Comparison of ENCODE assay signal across 22 cellular contexts in genomic region chr15:57288926-57289650, GRCh38.
DNase-seq lines count a peak whose midpoint lies in the region; ATAC-seq and TF ChIP-seq lines count a peak whose summit lies in the region.
"Had no signal": no experiment of that assay in that cellular context is flagged by ENCODE, and none has a peak within 500 bp of the region (broad histone marks: within the 10 kb centered on the region; RNA-seq: fewer than 3 reads in every experiment).

No MANE protein-coding gene starts in this region.

- CTCF ChIA-PET in activated CD8-positive, alpha-beta T cell treated with anti-CD3 and anti-CD28 coated beads for 36 hours (lab: Charles Lee) = interaction anchor here (1.7 kb wide), 1 partner anchor 18 kb away, joined by 6 read pairs; no protein-coding TSS in a partner anchor

- H3K27me3 Mint-ChIP-seq in endothelial cell (ENCODE audit: unreplicated experiment) (peaks cover 15% of the 10 kb centered on the region), progenitor cell of endocrine pancreas (no peaks in the 10 kb centered on the region)
- no peaks in the 10 kb centered on the region for H3K27me3 Mint-ChIP-seq in activated CD8-positive, alpha-beta T cell treated with anti-CD3 and anti-CD28 coated beads for 36 hours

- H4K20me1 ChIP-seq in smooth muscle cell (ENCODE audit: low read depth) = no peaks in the 10 kb centered on the region
- H4K20me1 ChIP-seq: BLaER1 had no signal

- H3K9me3 Mint-ChIP-seq in endothelial cell (ENCODE audit: unreplicated experiment) (no peaks in the 10 kb centered on the region), progenitor cell of endocrine pancreas (ENCODE audit: low read depth) (peaks cover 6% of the 10 kb centered on the region)
- H3K9me3 Mint-ChIP-seq in activated CD8-positive, alpha-beta T cell treated with anti-CD3 and anti-CD28 coated beads for 36 hours = peaks cover 10% of the 10 kb centered on the region
- H3K9me3 Mint-ChIP-seq: immature natural killer cell had no signal

- H3F3A ChIP-seq in smooth muscle cell (ENCODE audit: low read depth) = peaks cover 9% of the 10 kb centered on the region

- H3K27me3 ChIP-seq in smooth muscle cell (ENCODE audit: low read depth) = no peaks in the 10 kb centered on the region
- H3K27me3 ChIP-seq: adrenal gland, BLaER1, neutrophil, thyroid gland had no signal

- H3K9ac ChIP-seq in smooth muscle cell (ENCODE audit: low read depth) = peak overlapping the region; percentile 8
- H3K9ac ChIP-seq: BLaER1 had no signal

- peaks cover 5% of the 10 kb centered on the region for H3K4me1 ChIP-seq in smooth muscle cell (ENCODE audit: low read depth)
- H3K4me1 ChIP-seq: adrenal gland had no signal

- ATAC-seq in activated CD8-positive, alpha-beta T cell treated with anti-CD3 and anti-CD28 coated beads for 36 hours = no peak

- DNase-seq in EH (ENCODE audit: low read depth) (peak; percentile 58), MV-4-11 (lab: John Stamatoyannopoulos, UW) (peak; percentile 75), endothelial cell (ENCODE audit: low spot score) (no peak), smooth muscle cell (lab: John Stamatoyannopoulos, UW; ENCODE audit: unreplicated experiment) (no peak), progenitor cell of endocrine pancreas (ENCODE audit: low spot score, unreplicated experiment) (no peak), cerebellar cortex (ENCODE audit: low spot score) (no peak)
- no peak for DNase-seq in activated CD8-positive, alpha-beta T cell treated with anti-CD3 and anti-CD28 coated beads for 36 hours
- DNase-seq: activated CD4-positive, alpha-beta T cell treated with anti-CD3 and anti-CD28 coated beads for 4 hours; activated effector memory CD4-positive, alpha-beta T cell treated with anti-CD3 and anti-CD28 coated beads, Interleukin-2, amount 50 U/mL, for 16 hours; adrenal gland; GDM1; immature natural killer cell; NCI-H1048; NCI-H2029 treated with DMSO at 0.1 percent for 48 hours; NCI-H446 treated with DMSO at 0.1 percent for 48 hours; NK-92 treated with Interleukin-12 subunit alpha and Interleukin-12 subunit beta, amount 100 ng/mL, for 24 hours; stimulated activated CD4-positive, alpha-beta T cell treated with anti-CD3 and anti-CD28 coated beads, Interleukin-12 subunit alpha, Interleukin-12 subunit beta, amount 100 ng/mL, for 4 hours; SW 1271; thyroid gland had no signal

- H3K4me3 Mint-ChIP-seq in endothelial cell (ENCODE audit: unreplicated experiment) = no peak overlapping the region
- no peak overlapping the region for H3K4me3 Mint-ChIP-seq in progenitor cell of endocrine pancreas (ENCODE audit: low read depth)
- H3K4me3 Mint-ChIP-seq in activated CD8-positive, alpha-beta T cell treated with anti-CD3 and anti-CD28 coated beads for 36 hours = no peak overlapping the region
- H3K4me3 Mint-ChIP-seq: immature natural killer cell had no signal

- no peaks in the 10 kb centered on the region for H3K79me2 ChIP-seq in smooth muscle cell (ENCODE audit: low read depth)

- H3K4me2 ChIP-seq in smooth muscle cell = peak overlapping the region; percentile 10
- H3K4me2 ChIP-seq: BLaER1 had no signal

- WGBS in smooth muscle cell (ENCODE audit: low lambda C conversion rate) = 79% methylated on average over 7 of the region's 7 CpGs

- H3K36me3 ChIP-seq in smooth muscle cell (ENCODE audit: low read depth) = peaks cover 11% of the 10 kb centered on the region
- H3K36me3 ChIP-seq: thyroid gland had no signal

- TF ChIP-seq CTCF in endothelial cell (IDR thresholded peaks at IDR 0.05; ENCODE audit: unreplicated experiment) = no peak
- no peak for TF ChIP-seq CTCF in smooth muscle cell (IDR thresholded peaks at IDR 0.05; ENCODE audit: borderline replicate concordance, insufficient read depth, poor library complexity, severe bottlenecking)
- TF ChIP-seq CTCF in progenitor cell of endocrine pancreas (IDR thresholded peaks at IDR 0.05; ENCODE audit: unreplicated experiment) = no peak
- no peak for TF ChIP-seq CTCF in activated CD8-positive, alpha-beta T cell treated with anti-CD3 and anti-CD28 coated beads for 36 hours (IDR thresholded peaks at IDR 0.05)

- no peak overlapping the region for H3K4me3 ChIP-seq in smooth muscle cell
- H3K4me3 ChIP-seq: adrenal gland, BLaER1, thyroid gland had no signal

- POLR2A ChIA-PET in activated CD8-positive, alpha-beta T cell treated with anti-CD3 and anti-CD28 coated beads for 36 hours (lab: Charles Lee) = no interaction called here

- H3K27ac ChIP-seq in smooth muscle cell (ENCODE audit: low read depth) = peak overlapping the region; percentile 87
- H3K27ac ChIP-seq: adrenal gland, BLaER1, neutrophil, RWPE1, thyroid gland had no signal

- no peaks in the 10 kb centered on the region for H3K9me3 ChIP-seq in smooth muscle cell (replicated peaks; ENCODE audit: low read depth)
- H3K9me3 ChIP-seq: neutrophil, thyroid gland had no signal

- peak overlapping the region; percentile 7 for H3K27ac Mint-ChIP-seq in endothelial cell (ENCODE audit: unreplicated experiment)
- H3K27ac Mint-ChIP-seq in progenitor cell of endocrine pancreas = no peak overlapping the region
- no peak overlapping the region for H3K27ac Mint-ChIP-seq in activated CD8-positive, alpha-beta T cell treated with anti-CD3 and anti-CD28 coated beads for 36 hours
- H3K27ac Mint-ChIP-seq: immature natural killer cell had no signal

- intact Hi-C loops in activated CD8-positive, alpha-beta T cell treated with anti-CD3 and anti-CD28 coated beads for 36 hours (cut with micrococcal nuclease) = no loop called here

- H2AFZ ChIP-seq in smooth muscle cell (ENCODE audit: low read depth) = no peak overlapping the region

- H3K4me1 Mint-ChIP-seq in endothelial cell (ENCODE audit: unreplicated experiment) (peaks cover 7% of the 10 kb centered on the region), progenitor cell of endocrine pancreas (ENCODE audit: low read depth) (peaks cover 6% of the 10 kb centered on the region)
- H3K4me1 Mint-ChIP-seq in activated CD8-positive, alpha-beta T cell treated with anti-CD3 and anti-CD28 coated beads for 36 hours (ENCODE audit: low read depth) = peaks cover 3% of the 10 kb centered on the region
- H3K4me1 Mint-ChIP-seq: immature natural killer cell had no signal

- H3K36me3 Mint-ChIP-seq in endothelial cell (ENCODE audit: low read depth, unreplicated experiment) (peaks cover 28% of the 10 kb centered on the region), progenitor cell of endocrine pancreas (ENCODE audit: insufficient read depth) (peaks cover 35% of the 10 kb centered on the region)
- peaks cover 49% of the 10 kb centered on the region for H3K36me3 Mint-ChIP-seq in activated CD8-positive, alpha-beta T cell treated with anti-CD3 and anti-CD28 coated beads for 36 hours (ENCODE audit: low read depth)

Comparison
In these comparisons a context has a peak if more than half of its experiments do, and no peak if none do; other contexts are left out.
1. DNase-seq: peak in EH (single experiment) and MV-4-11 (single experiment); none in endothelial cell (single experiment), smooth muscle cell (single experiment), progenitor cell of endocrine pancreas (single experiment), activated CD8-positive, alpha-beta T cell treated with anti-CD3 and anti-CD28 coated beads for 36 hours (single experiment) and cerebellar cortex (single experiment).